In genomic region chr22:38258895-38259294, GRCh38 we compare ENCODE assay signal across 10 cellular contexts. TPM values are rescaled to one million over a fixed set of nuclear protein-coding genes. Genes with fewer than 3 reads are reported as not detected.
DNase-seq lines count a peak whose midpoint lies in the region; ATAC-seq, FAIRE-seq and TF ChIP-seq lines count a peak whose summit lies in the region.
"Had no signal": no experiment of that assay in that cellular context is flagged by ENCODE, and none has a peak within 500 bp of the region (broad histone marks: within the 10 kb centered on the region; RNA-seq: fewer than 3 reads in every experiment).

No MANE protein-coding gene starts in this region.

- in situ Hi-C loops in gastrocnemius medialis (cut with MboI; ENCODE audit: low sequenced_read_pairs in 4 of 4): loop anchor here in 1 of 4 donors (25.0 kb wide), 1 partner anchor 103 kb away; no protein-coding TSS in a partner anchor

- H3K36me3 ChIP-seq in duodenal mucosa (ENCODE audit: control insufficient read depth in 1 of 2, insufficient read depth in 2 of 2, low read length in 2 of 2): no peaks in the 10 kb centered on the region
- H3K36me3 ChIP-seq in gastrocnemius medialis: no peaks in the 10 kb centered on the region
- no peaks in the 10 kb centered on the region for H3K36me3 ChIP-seq in A673 (ENCODE audit: insufficient read depth, low read length, poor library complexity, severe bottlenecking)

- POLR2A ChIA-PET in A673 (lab: Charles Lee; ENCODE audit: low non-redundant PET): interaction anchor here (0.6 kb wide), 1 partner anchor 14 kb away, joined by 6 read pairs; the partner anchor contains the start of gene TMEM184B

- TF ChIP-seq POLR2A in gastrocnemius medialis (IDR thresholded peaks at IDR 0.05): peak; percentile 25 to 27

- no peak for TF ChIP-seq CTCF in HL-60 (IDR thresholded peaks at IDR 0.05; ENCODE audit: insufficient read depth, low read length)
- no peak for TF ChIP-seq CTCF in gastrocnemius medialis (IDR thresholded peaks at IDR 0.05 in 4 of 5, conservative IDR thresholded peaks at IDR 0.05 in 1 of 5)
- no peak for TF ChIP-seq CTCF in A673 (conservative IDR thresholded peaks at IDR 0.05; ENCODE audit: low read depth, low read length)

- CTCF ChIA-PET in A673 (lab: Charles Lee): no interaction called here

- H3K9me3 ChIP-seq in duodenal mucosa (ENCODE audit: control insufficient read depth in 1 of 2, low read length in 2 of 2): no peaks in the 10 kb centered on the region
- no peaks in the 10 kb centered on the region for H3K9me3 ChIP-seq in gastrocnemius medialis
- no peaks in the 10 kb centered on the region for H3K9me3 ChIP-seq in A673 (ENCODE audit: low read depth, low read length, poor library complexity, severe bottlenecking)

- H3K9ac ChIP-seq in duodenal mucosa (ENCODE audit: low read depth in 1 of 2, low read length in 2 of 2): no peak overlapping the region

- BruUV-seq in A673 (replicated peaks; lab: Mats Ljungman, UMichigan): no TSS peak

- H3K27me3 ChIP-seq in HL-60 (ENCODE audit: insufficient read depth, poor library complexity, severe bottlenecking): no peaks in the 10 kb centered on the region
- no peaks in the 10 kb centered on the region for H3K27me3 ChIP-seq in duodenal mucosa (ENCODE audit: control insufficient read depth in 1 of 2, insufficient read depth in 2 of 2, low read length in 2 of 2)
- no peaks in the 10 kb centered on the region for H3K27me3 ChIP-seq in gastrocnemius medialis
- H3K27me3 ChIP-seq in A673 (replicated peaks; ENCODE audit: insufficient read depth, low read depth, low read length, poor library complexity): no peaks in the 10 kb centered on the region

- peak overlapping the region; percentile 60; the same call in 1 of the 2 replicates for H3K27ac ChIP-seq in HL-60 (replicated peaks)
- H3K27ac ChIP-seq in duodenal mucosa (ENCODE audit: low read depth, low read length): peak overlapping the region; percentile 22
- peak overlapping the region; percentile 51 to 79 (median 77) for H3K27ac ChIP-seq in gastrocnemius medialis
- H3K27ac ChIP-seq in A673 (ENCODE audit: low read depth, low read length, poor library complexity, severe bottlenecking): no peak overlapping the region

- FAIRE-seq in GM19239 (lab: Jason Lieb, UNC): no peak
- no peak for FAIRE-seq in HTR-8/SVneo (lab: Jason Lieb, UNC)

- H3K4me3 ChIP-seq in HL-60 (replicated peaks; ENCODE audit: insufficient read depth, low read length): no peak overlapping the region
- H3K4me3 ChIP-seq in duodenal mucosa (ENCODE audit: low read depth in 1 of 2, low read length in 2 of 2): no peak overlapping the region
- no peak overlapping the region for H3K4me3 ChIP-seq in gastrocnemius medialis
- H3K4me3 ChIP-seq in A673 (ENCODE audit: low read depth, low read length, poor library complexity, severe bottlenecking): no peak overlapping the region

- no peak for DNase-seq in HL-60 (ENCODE audit: low read depth in 1 of 2, low spot score in 1 of 2)
- peak; percentile 65 for DNase-seq in left lobe of liver (ENCODE audit: low spot score)
- DNase-seq in gastrocnemius medialis: peak in 1 of 2 donors; percentile 48
- DNase-seq in GM19239 (ENCODE audit: insufficient read length, low spot score): no peak
- no peak for DNase-seq in HTR-8/SVneo (ENCODE audit: insufficient read length, low spot score)
- no peak for DNase-seq in A673 (ENCODE audit: low spot score)
- no peak for DNase-seq in activated CD4-positive, alpha-beta T cell treated with anti-CD3 and anti-CD28 coated beads for 48 hours
- DNase-seq: activated naive CD4-positive, alpha-beta T cell; NCI-H1417 had no signal

- ATAC-seq in left lobe of liver (peak; percentile 14), gastrocnemius medialis (peak; percentile 15 to 20)

- intact Hi-C loops in gastrocnemius medialis (cut with DNase I; ENCODE audit: low total_unique reads) (no loop called here), A673 (cut with micrococcal nuclease; ENCODE audit: unreplicated experiment) (no loop called here)

- H3K4me1 ChIP-seq in duodenal mucosa (ENCODE audit: control insufficient read depth in 1 of 2, insufficient read depth in 2 of 2, low read length in 2 of 2): peaks cover 27 to 52% of the 10 kb centered on the region in 2 donors
- peaks cover 73 to 78% of the 10 kb centered on the region in 2 donors for H3K4me1 ChIP-seq in gastrocnemius medialis
- peaks cover 7% of the 10 kb centered on the region for H3K4me1 ChIP-seq in A673 (ENCODE audit: insufficient read depth, low read length, poor library complexity, severe bottlenecking)

RNA-seq across cellular contexts. Expression of gene TMEM184B, which starts 13.9 kb away (rescaled TPM):
- 11.7 TPM for total RNA-seq in left lobe of liver
- total RNA-seq in gastrocnemius medialis: 10 to 100 TPM; 25.4 to 40.7 (median 31.2) TPM
- total RNA-seq in A673 (2021): 45.6 and 50.9 TPM in 2 replicates

RNA-seq across cellular contexts. Expression of gene MAFF, which starts 57.1 kb away (rescaled TPM):
- total RNA-seq in left lobe of liver (2.5 TPM), gastrocnemius medialis (100 to 1,000 TPM in 1 of 4 donors, 10 to 100 TPM in 3; 19.3 to 448 (median 33.4) TPM), A673 (2021) (5.0 and 6.3 TPM in 2 replicates)

RNA-seq across cellular contexts. Expression of gene CSNK1E, which starts 58.3 kb away (rescaled TPM):
- total RNA-seq in left lobe of liver (29.4 TPM), gastrocnemius medialis (10 to 100 TPM; 29.8 to 66.3 (median 40.3) TPM), A673 (2021) (196 and 200 TPM in 2 replicates)
